In the genomic region with DNA sequence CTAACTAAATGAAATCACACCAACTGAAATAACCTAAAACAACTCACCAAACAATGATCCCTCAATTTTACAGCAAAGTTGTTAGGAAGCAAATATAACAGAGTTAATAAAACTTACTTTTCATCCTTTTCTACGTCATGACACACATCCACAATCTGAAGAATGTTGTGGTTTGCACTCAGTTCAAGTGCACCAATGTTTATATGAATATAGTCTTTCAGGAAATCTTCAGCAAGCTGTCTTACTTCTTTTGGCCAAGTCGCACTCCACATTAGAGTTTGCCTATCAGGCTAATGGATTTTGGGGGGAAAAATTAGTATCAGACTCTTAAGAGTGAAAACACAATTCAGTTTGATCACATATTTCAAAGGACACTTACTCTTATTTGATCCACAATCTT, we compare ENCODE assay signal across 12 cellular contexts. TPM values are rescaled to one million over a fixed set of nuclear protein-coding genes. Genes with fewer than 3 reads are reported as not detected.
DNase-seq lines count a peak whose midpoint lies in the region; ATAC-seq, FAIRE-seq and TF ChIP-seq lines count a peak whose summit lies in the region.
"Had no signal": no experiment of that assay in that cellular context is flagged by ENCODE, and none has a peak within 500 bp of the region (broad histone marks: within the 10 kb centered on the region; RNA-seq: fewer than 3 reads in every experiment).

No MANE protein-coding gene starts in this region.

- H4K8ac ChIP-seq in mesenchymal stem cell (ENCODE audit: low read length), result no peak overlapping the region

- H3K27ac ChIP-seq in A549 (no peak overlapping the region), GM12878 (ENCODE audit: control insufficient read depth, insufficient read depth) (no peak overlapping the region), mesenchymal stem cell (ENCODE audit: low read length, poor library complexity, severe bottlenecking) (no peak overlapping the region)

- no peaks in the 10 kb centered on the region for H3K9me3 ChIP-seq in A549
- no peaks in the 10 kb centered on the region for H3K9me3 ChIP-seq in GM12878 (replicated peaks; ENCODE audit: control insufficient read depth, insufficient read depth, low read length)
- no peaks in the 10 kb centered on the region for H3K9me3 ChIP-seq in mesenchymal stem cell (ENCODE audit: control insufficient read depth, low read length)
- H3K9me3 ChIP-seq: heart right ventricle, tibial nerve had no signal

- TF ChIP-seq EP300 in A549 (IDR thresholded peaks at IDR 0.05) (no peak), GM12878 (IDR thresholded peaks at IDR 0.05; ENCODE audit: borderline replicate concordance in 1 of 2, control insufficient read depth in 1 of 2, low read depth in 2 of 2, low read length in 2 of 2) (no peak)

- H3K27me3 ChIP-seq in GM12878 (replicated peaks in 1 of 2; ENCODE audit: control insufficient read depth in 2 of 2, insufficient read depth in 2 of 2, low read length in 1 of 2), result no peaks in the 10 kb centered on the region
- no peaks in the 10 kb centered on the region for H3K27me3 ChIP-seq in mesenchymal stem cell (ENCODE audit: control insufficient read depth in 1 of 2, insufficient read depth in 1 of 2, low read length in 2 of 2)
- H3K27me3 ChIP-seq: heart right ventricle, tibial nerve had no signal

- H2AK5ac ChIP-seq in mesenchymal stem cell (ENCODE audit: low read length, severe bottlenecking), result no peak overlapping the region

- FAIRE-seq in A549 (lab: Jason Lieb, UNC) (no peak), GM12878 (lab: Jason Lieb, UNC) (no peak)

- H3K4me2 ChIP-seq in A549 (no peak overlapping the region; the same call in 2 of the 3 replicates), GM12878 (ENCODE audit: control insufficient read depth, insufficient read depth) (peak overlapping the region; percentile 74), mesenchymal stem cell (ENCODE audit: low read length, poor library complexity, severe bottlenecking) (no peak overlapping the region)

- H3K18ac ChIP-seq in mesenchymal stem cell (ENCODE audit: low read depth in 1 of 2, low read length in 2 of 2), result no peak overlapping the region

- TF ChIP-seq RAD21 in A549 (conservative IDR thresholded peaks at IDR 0.05 in 1 of 2, IDR thresholded peaks at IDR 0.05 in 1 of 2) (no peak), GM12878 (IDR thresholded peaks at IDR 0.05; ENCODE audit: insufficient read depth, low read depth, low read length) (no peak)

- CTCF ChIA-PET in A549 (lab: Yijun Ruan, JAX) (interaction anchor here (1.8 to 2.1 kb wide), 2 partner anchors 10 to 83 kb away, joined by 6 to 10 read pairs; no protein-coding TSS in a partner anchor), GM12878 (lab: Yijun Ruan, JAX) (interaction anchor here (1.2 to 17.7 kb wide), 4 partner anchors 9 to 147 kb away, joined by 4 to 350 read pairs (median 48); partner anchors contain the start of gene POLG2)

- no peak overlapping the region for H3K23ac ChIP-seq in mesenchymal stem cell (ENCODE audit: low read length in 2 of 2)

- no peak for TF ChIP-seq CTCF in A549 (IDR thresholded peaks at IDR 0.05)
- TF ChIP-seq CTCF in GM12878 (IDR thresholded peaks at IDR 0.05 in 2 of 3, conservative IDR thresholded peaks at IDR 0.05 in 1 of 3; ENCODE audit: control insufficient read depth in 2 of 3, extremely low read depth in 1 of 3, insufficient read depth in 1 of 3, low read depth in 3 of 3, low read length in 3 of 3), result no peak

- H3K9ac ChIP-seq in GM12878 (ENCODE audit: control insufficient read depth, insufficient read depth, low read length) (no peak overlapping the region), mesenchymal stem cell (ENCODE audit: low read length) (peak overlapping the region; percentile 100)

- H2BK12ac ChIP-seq in mesenchymal stem cell (ENCODE audit: low read length in 2 of 2), result no peak overlapping the region

- 94% methylated on average over 2 of the region's 2 CpGs for WGBS in A549 (ENCODE audit: missing lambda C conversion rate)
- WGBS in GM12878 (ENCODE audit: insufficient coverage, insufficient replicate concordance, low lambda C conversion rate, missing lambda C conversion rate), result 69% methylated on average over 2 of the region's 2 CpGs
- 20% methylated on average over 1 of the region's 2 CpGs for WGBS in mesenchymal stem cell

- in situ Hi-C loops in GM12878 (cut with MboI), result loop anchor here (10.0 kb wide), 2 partner anchors 142 to 658 kb away; partner anchors contain the start of gene SMARCD2

- BruUV-seq in GM12878 (replicated peaks; lab: Mats Ljungman, UMichigan), result no TSS peak

- ATAC-seq in A549 (no peak), GM18505 (IDR thresholded peaks at IDR 0.05; ENCODE audit: unreplicated experiment) (no peak), GM12878 (no peak)
- ATAC-seq: heart right ventricle had no signal

- H3K4me1 ChIP-seq in A549 (peaks cover 56% of the 10 kb centered on the region), GM12878 (ENCODE audit: control insufficient read depth, insufficient read depth, low read length) (peaks cover 7% of the 10 kb centered on the region; the same call in 1 of the 2 replicates), mesenchymal stem cell (ENCODE audit: control insufficient read depth, insufficient read depth, low read depth, low read length) (peaks cover 1% of the 10 kb centered on the region)

- no peaks in the 10 kb centered on the region for H3K79me1 ChIP-seq in mesenchymal stem cell (replicated peaks; ENCODE audit: low read length, poor library complexity, severe bottlenecking)

- peaks cover 14 to 45% of the 10 kb centered on the region in 2 experiments for H3K36me3 ChIP-seq in GM12878 (ENCODE audit: control insufficient read depth in 2 of 2, insufficient read depth in 2 of 2, low read length in 1 of 2)
- peaks cover 12 to 73% of the 10 kb centered on the region in 2 experiments for H3K36me3 ChIP-seq in mesenchymal stem cell (ENCODE audit: control insufficient read depth in 1 of 2, insufficient read depth in 2 of 2, low read depth in 1 of 2, low read length in 2 of 2)

- H4K20me1 ChIP-seq in GM12878 (ENCODE audit: control insufficient read depth, insufficient read depth), result peaks cover 10% of the 10 kb centered on the region

- H2AFZ ChIP-seq in GM12878 (ENCODE audit: control insufficient read depth, low read depth, low read length) (no peak overlapping the region), mesenchymal stem cell (ENCODE audit: low read depth, low read length) (no peak overlapping the region)

- H2BK5ac ChIP-seq in mesenchymal stem cell (ENCODE audit: low read depth, low read length, poor library complexity, severe bottlenecking), result no peak overlapping the region

- SMC1A ChIA-PET in GM12878 (lab: Charles Lee; ENCODE audit: uncharacterized antibody, unreplicated experiment), result interaction anchor here (0.9 to 2.5 kb wide), 5 partner anchors 12 to 146 kb away, joined by 3 to 10 read pairs (median 5); no protein-coding TSS in a partner anchor

- H4K91ac ChIP-seq in mesenchymal stem cell (ENCODE audit: low read length), result no peak overlapping the region

- H2BK15ac ChIP-seq in mesenchymal stem cell (ENCODE audit: low read depth, poor library complexity, severe bottlenecking), result no peak overlapping the region

- TF ChIP-seq POLR2A in A549 (IDR thresholded peaks at IDR 0.05; ENCODE audit: low read length) (no peak), GM18505 (IDR thresholded peaks at IDR 0.05; ENCODE audit: borderline replicate concordance, extremely low read depth, insufficient read depth, insufficient read length) (peak; percentile 26), GM12878 (IDR thresholded peaks at IDR 0.05; ENCODE audit: low read depth, low read length) (no peak)

- no peak overlapping the region for H2BK120ac ChIP-seq in mesenchymal stem cell (ENCODE audit: low read depth, low read length)

- no peak overlapping the region for H3K14ac ChIP-seq in mesenchymal stem cell (ENCODE audit: low read length in 2 of 2)

- POLR2A ChIA-PET in A549 (lab: Yijun Ruan, JAX), result no interaction called here
- POLR2A ChIA-PET in GM12878 (lab: Charles Lee), result interaction anchor here (0.5 kb wide), 1 partner anchor 124 kb away, joined by 3 read pairs; no protein-coding TSS in a partner anchor

- no peak overlapping the region for H3K4ac ChIP-seq in mesenchymal stem cell (ENCODE audit: low read depth in 1 of 2, low read length in 2 of 2)

- RAD21 ChIA-PET in GM12878 (lab: Charles Lee; ENCODE audit: unreplicated experiment), result interaction anchor here (1.5 kb wide), 1 partner anchor 83 kb away, joined by 4 read pairs; no protein-coding TSS in a partner anchor

- no peak overlapping the region for H3K4me3 ChIP-seq in A549
- no peak overlapping the region for H3K4me3 ChIP-seq in GM12878
- peak overlapping the region in 1 of 2 experiments; percentile 93 for H3K4me3 ChIP-seq in mesenchymal stem cell (ENCODE audit: insufficient read depth in 1 of 2, low read depth in 1 of 2, low read length in 2 of 2)

- peaks cover 72% of the 10 kb centered on the region for H3K79me2 ChIP-seq in GM12878 (ENCODE audit: control insufficient read depth, insufficient read depth, low read length)

- no peak for DNase-seq in A549 (ENCODE audit: low read depth in 1 of 2, low spot score in 1 of 2)
- no peak for DNase-seq in GM12878 (ENCODE audit: low read depth, low spot score)
- DNase-seq in mesenchymal stem cell, result peak; percentile 60
- DNase-seq in SKM-1 (lab: John Stamatoyannopoulos, UW; ENCODE audit: unreplicated experiment), result no peak
- no peak for DNase-seq in DMS 273 (lab: John Stamatoyannopoulos, UW; ENCODE audit: unreplicated experiment)
- no peak for DNase-seq in NCI-H1048 (lab: John Stamatoyannopoulos, UW)
- DNase-seq in AG20443 (ENCODE audit: low spot score), result no peak
- DNase-seq: anterior cingulate cortex; heart right ventricle; stimulated activated CD4-positive, alpha-beta T cell treated with anti-CD3 and anti-CD28 coated beads, Interleukin-2, amount 100 ng/mL, for 48 hours had no signal

- intact Hi-C loops in GM12878 (cut with micrococcal nuclease; ENCODE audit: unreplicated experiment), result no loop called here

RNA-seq across cellular contexts. Expression of gene DDX5, which starts 3.3 kb away (rescaled TPM):
- polyA plus RNA-seq in A549 (2011; rRNA removed) (811 and 1,011 TPM in 2 replicates), A549 (2017; fragmentation: RNase III; extraction: RNeasy Plus Mini Kit Qiagen cat#74134 plus additional on column Dnase treatment) (748 to 886 TPM (median 841 TPM) in 3 replicates), GM12878 (2011; rRNA removed) (766 and 1,007 TPM in 2 replicates), GM12878 (2014; fragmentation: Illumina TruSeq; extraction: Trizol) (689 and 910 TPM in 2 replicates), GM12878 (2014; fragmentation: Nextera tagmentation; extraction: Ambion mirVana) (100 to 1,000 TPM; 530 to 888 TPM), GM12878 (2014; rRNA removed) (1,062 and 1,423 TPM in 2 replicates), GM12878 (2016; fragmentation: Nextera tagmentation; extraction: Ambion mirVana) (100 to 1,000 TPM; 723 to 740 TPM)
- 724 and 844 TPM in 2 replicates for polyA plus RNA-seq in A549 (2012; cell fraction: cytosol; rRNA removed)
- polyA plus RNA-seq in A549 (2012; cell fraction: nucleus; rRNA removed), result 1,855 and 3,100 TPM in 2 replicates
- 739 and 935 TPM in 2 replicates for polyA minus RNA-seq in A549 (2011; rRNA and poly(A)+ RNA removed)
- 814 and 838 TPM in 2 replicates for total RNA-seq in GM12878 (2013; cell fraction: nucleolus; rRNA removed)
- total RNA-seq in GM12878 (2014; rRNA removed) (257 and 299 TPM in 2 replicates), GM12878 (2014; rRNA removed; fragmentation: Illumina TruSeq; extraction: Trizol) (482 and 485 TPM in 2 replicates), GM12878 (2021) (713 and 715 TPM in 2 replicates)
- polyA plus RNA-seq in GM12878 (2011; ENCODE audit: low read depth), result 329 TPM
- 509 and 785 TPM in 2 replicates for polyA plus RNA-seq in GM12878 (2011; cell fraction: cytosol; rRNA removed)
- polyA plus RNA-seq in GM12878 (2011; cell fraction: nucleus; rRNA removed), result 2,281 and 3,127 TPM in 2 replicates
- polyA plus RNA-seq in GM12878 (2012), result 326 and 388 TPM in 2 replicates
- polyA minus RNA-seq in GM12878 (2011; rRNA and poly(A)+ RNA removed), result 294 and 317 TPM in 2 replicates
- 228 and 246 TPM in 2 replicates for polyA minus RNA-seq in GM12878 (2011; cell fraction: cytosol; rRNA and poly(A)+ RNA removed)
- polyA minus RNA-seq in GM12878 (2011; cell fraction: nucleus; rRNA and poly(A)+ RNA removed), result 742 and 1,263 TPM in 2 replicates
- polyA plus RNA-seq in mesenchymal stem cell (2013, experiment 1 of 2), result 649 TPM
- polyA plus RNA-seq in mesenchymal stem cell (2013, experiment 2 of 2), result 611 TPM

RNA-seq across cellular contexts. Expression of gene CEP95, which starts 4.0 kb away (rescaled TPM):
- polyA plus RNA-seq in A549 (2011; rRNA removed) (53.5 and 73.0 TPM in 2 replicates), A549 (2017; fragmentation: RNase III; extraction: RNeasy Plus Mini Kit Qiagen cat#74134 plus additional on column Dnase treatment) (30.0 to 35.0 TPM (median 32.3 TPM) in 3 replicates), GM12878 (2011; rRNA removed) (54.9 and 76.9 TPM in 2 replicates), GM12878 (2014; fragmentation: Illumina TruSeq; extraction: Trizol) (37.2 and 41.8 TPM in 2 replicates), GM12878 (2014; fragmentation: Nextera tagmentation; extraction: Ambion mirVana) (10 to 100 TPM; 17.7 to 22.6 TPM), GM12878 (2014; rRNA removed) (32.9 and 36.6 TPM in 2 replicates), GM12878 (2016; fragmentation: Nextera tagmentation; extraction: Ambion mirVana) (10 to 100 TPM; 24.7 to 25.5 TPM)
- polyA plus RNA-seq in A549 (2012; cell fraction: cytosol; rRNA removed), result 14.6 and 17.7 TPM in 2 replicates
- 30.0 and 34.6 TPM in 2 replicates for polyA plus RNA-seq in A549 (2012; cell fraction: nucleus; rRNA removed)
- 22.1 and 27.0 TPM in 2 replicates for polyA minus RNA-seq in A549 (2011; rRNA and poly(A)+ RNA removed)
- total RNA-seq in GM12878 (2013; cell fraction: nucleolus; rRNA removed), result 185 and 189 TPM in 2 replicates
- total RNA-seq in GM12878 (2014; rRNA removed) (28.4 and 31.3 TPM in 2 replicates), GM12878 (2014; rRNA removed; fragmentation: Illumina TruSeq; extraction: Trizol) (35.1 and 36.6 TPM in 2 replicates), GM12878 (2021) (25.0 and 27.8 TPM in 2 replicates)
- 30.9 TPM for polyA plus RNA-seq in GM12878 (2011; ENCODE audit: low read depth)
- polyA plus RNA-seq in GM12878 (2011; cell fraction: cytosol; rRNA removed), result 14.0 and 14.4 TPM in 2 replicates
- 89.8 and 130 TPM in 2 replicates for polyA plus RNA-seq in GM12878 (2011; cell fraction: nucleus; rRNA removed)
- 37.3 and 43.4 TPM in 2 replicates for polyA plus RNA-seq in GM12878 (2012)
- polyA minus RNA-seq in GM12878 (2011; rRNA and poly(A)+ RNA removed), result 29.8 and 30.0 TPM in 2 replicates
- 10.2 and 22.7 TPM in 2 replicates for polyA minus RNA-seq in GM12878 (2011; cell fraction: cytosol; rRNA and poly(A)+ RNA removed)
- 38.3 and 61.3 TPM in 2 replicates for polyA minus RNA-seq in GM12878 (2011; cell fraction: nucleus; rRNA and poly(A)+ RNA removed)
- polyA plus RNA-seq in mesenchymal stem cell (2013, experiment 1 of 2), result 26.6 TPM
- polyA plus RNA-seq in mesenchymal stem cell (2013, experiment 2 of 2), result 22.1 TPM

RNA-seq across cellular contexts. Expression of gene POLG2, which starts 6.0 kb away (rescaled TPM):
- polyA plus RNA-seq in A549 (2011; rRNA removed), result 28.8 and 31.3 TPM in 2 replicates
- 10.1 and 12.4 TPM in 2 replicates for polyA plus RNA-seq in A549 (2012; cell fraction: cytosol; rRNA removed)
- polyA plus RNA-seq in A549 (2012; cell fraction: nucleus; rRNA removed), result 15.9 and 26.1 TPM in 2 replicates
- polyA plus RNA-seq in A549 (2017; fragmentation: RNase III; extraction: RNeasy Plus Mini Kit Qiagen cat#74134 plus additional on column Dnase treatment), result 26.3 to 28.5 TPM (median 27.4 TPM) in 3 replicates
- 20.4 and 23.0 TPM in 2 replicates for polyA minus RNA-seq in A549 (2011; rRNA and poly(A)+ RNA removed)
- 67.1 and 73.4 TPM in 2 replicates for total RNA-seq in GM12878 (2013; cell fraction: nucleolus; rRNA removed)
- total RNA-seq in GM12878 (2014; rRNA removed), result 17.1 and 18.0 TPM in 2 replicates
- total RNA-seq in GM12878 (2014; rRNA removed; fragmentation: Illumina TruSeq; extraction: Trizol), result 22.0 and 22.8 TPM in 2 replicates
- 20.6 and 27.3 TPM in 2 replicates for total RNA-seq in GM12878 (2021)
- polyA plus RNA-seq in GM12878 (2011; ENCODE audit: low read depth), result 11.2 TPM
- polyA plus RNA-seq in GM12878 (2011; rRNA removed), result 24.8 and 32.9 TPM in 2 replicates
- polyA plus RNA-seq in GM12878 (2011; cell fraction: cytosol; rRNA removed), result 10.6 and 12.0 TPM in 2 replicates
- 28.2 and 31.3 TPM in 2 replicates for polyA plus RNA-seq in GM12878 (2011; cell fraction: nucleus; rRNA removed)
- polyA plus RNA-seq in GM12878 (2012), result 17.8 and 18.2 TPM in 2 replicates
- polyA plus RNA-seq in GM12878 (2014; fragmentation: Illumina TruSeq; extraction: Trizol), result 22.4 and 24.9 TPM in 2 replicates
- polyA plus RNA-seq in GM12878 (2014; fragmentation: Nextera tagmentation; extraction: Ambion mirVana), result 10 to 100 TPM; 10.2 to 13.5 TPM
- polyA plus RNA-seq in GM12878 (2014; rRNA removed), result 22.3 and 27.7 TPM in 2 replicates
- 10 to 100 TPM; 22.1 to 26.7 TPM for polyA plus RNA-seq in GM12878 (2016; fragmentation: Nextera tagmentation; extraction: Ambion mirVana)
- 10.4 and 12.3 TPM in 2 replicates for polyA minus RNA-seq in GM12878 (2011; rRNA and poly(A)+ RNA removed)
- polyA minus RNA-seq in GM12878 (2011; cell fraction: cytosol; rRNA and poly(A)+ RNA removed), result 4.7 and 9.5 TPM in 2 replicates
- polyA minus RNA-seq in GM12878 (2011; cell fraction: nucleus; rRNA and poly(A)+ RNA removed), result 19.0 and 23.3 TPM in 2 replicates
- 6.1 TPM for polyA plus RNA-seq in mesenchymal stem cell (2013, experiment 1 of 2)
- 5.5 TPM for polyA plus RNA-seq in mesenchymal stem cell (2013, experiment 2 of 2)

RNA-seq across cellular contexts. Expression of gene MILR1, which starts 53.9 kb away (rescaled TPM):
- polyA plus RNA-seq in A549 (2011; rRNA removed), result 12.2 and 12.8 TPM in 2 replicates
- polyA plus RNA-seq in A549 (2012; cell fraction: cytosol; rRNA removed), result 1.3 TPM in 2 replicates
- 0.41 and 1.1 TPM in 2 replicates for polyA plus RNA-seq in A549 (2012; cell fraction: nucleus; rRNA removed)
- polyA plus RNA-seq in A549 (2017; fragmentation: RNase III; extraction: RNeasy Plus Mini Kit Qiagen cat#74134 plus additional on column Dnase treatment), result 1.6 to 3.0 TPM (median 2.3 TPM) in 3 replicates
- 8.4 and 10.9 TPM in 2 replicates for polyA minus RNA-seq in A549 (2011; rRNA and poly(A)+ RNA removed)
- total RNA-seq in GM12878 (2013; cell fraction: nucleolus; rRNA removed), result 8.4 and 8.8 TPM in 2 replicates
- 15.4 and 17.8 TPM in 2 replicates for total RNA-seq in GM12878 (2014; rRNA removed)
- 24.0 and 24.6 TPM in 2 replicates for total RNA-seq in GM12878 (2014; rRNA removed; fragmentation: Illumina TruSeq; extraction: Trizol)
- total RNA-seq in GM12878 (2021), result 13.2 and 16.7 TPM in 2 replicates
- polyA plus RNA-seq in GM12878 (2011; ENCODE audit: low read depth), result 3.6 TPM
- polyA plus RNA-seq in GM12878 (2011; rRNA removed), result 2.0 and 2.4 TPM in 2 replicates
- polyA plus RNA-seq in GM12878 (2011; cell fraction: cytosol; rRNA removed), result 2.1 and 3.8 TPM in 2 replicates
- 0.94 and 3.6 TPM in 2 replicates for polyA plus RNA-seq in GM12878 (2011; cell fraction: nucleus; rRNA removed)
- polyA plus RNA-seq in GM12878 (2012), result 3.4 and 5.0 TPM in 2 replicates
- polyA plus RNA-seq in GM12878 (2014; fragmentation: Illumina TruSeq; extraction: Trizol), result 47.2 and 54.1 TPM in 2 replicates
- polyA plus RNA-seq in GM12878 (2014; fragmentation: Nextera tagmentation; extraction: Ambion mirVana), result 10 to 100 TPM; 16.2 to 25.0 TPM
- polyA plus RNA-seq in GM12878 (2014; rRNA removed), result 16.4 and 19.2 TPM in 2 replicates
- polyA plus RNA-seq in GM12878 (2016; fragmentation: Nextera tagmentation; extraction: Ambion mirVana), result 1 to 10 TPM; 2.8 to 4.3 TPM
- polyA minus RNA-seq in GM12878 (2011; rRNA and poly(A)+ RNA removed), result 1.9 and 3.1 TPM in 2 replicates
- not detected in 2 replicates for polyA minus RNA-seq in GM12878 (2011; cell fraction: cytosol; rRNA and poly(A)+ RNA removed)
- polyA minus RNA-seq in GM12878 (2011; cell fraction: nucleus; rRNA and poly(A)+ RNA removed), result 0.67 and 0.85 TPM in 2 replicates
- 6.6 TPM for polyA plus RNA-seq in mesenchymal stem cell (2013, experiment 1 of 2)
- 7.6 TPM for polyA plus RNA-seq in mesenchymal stem cell (2013, experiment 2 of 2)

Comparison
In these comparisons a context has a peak if more than half of its experiments do, and no peak if none do; other contexts are left out.
1. Of the 24 proteins assayed by ChIP-seq in both GM12878 and A549: peak only in GM12878: none; only in A549: REST; in both: none; in neither: 23.